1 cellular context compared by ENCODE assay signal in genomic region chr12:467591-467990, GRCh38.
TF ChIP-seq lines count a peak whose summit lies in the region.

No MANE protein-coding gene starts in this region.

TF ChIP-seq in GM23338, 12 proteins besides CTCF, POLR2A, EP300 and RAD21:
- TF ChIP-seq ZNF462 (CRISPR knock-in tag; IDR thresholded peaks at IDR 0.05) (no peak), ZNF114 (CRISPR knock-in tag; IDR thresholded peaks at IDR 0.05) (no peak)
